ENCODE assay signal across 8 cellular contexts in the genomic region with DNA sequence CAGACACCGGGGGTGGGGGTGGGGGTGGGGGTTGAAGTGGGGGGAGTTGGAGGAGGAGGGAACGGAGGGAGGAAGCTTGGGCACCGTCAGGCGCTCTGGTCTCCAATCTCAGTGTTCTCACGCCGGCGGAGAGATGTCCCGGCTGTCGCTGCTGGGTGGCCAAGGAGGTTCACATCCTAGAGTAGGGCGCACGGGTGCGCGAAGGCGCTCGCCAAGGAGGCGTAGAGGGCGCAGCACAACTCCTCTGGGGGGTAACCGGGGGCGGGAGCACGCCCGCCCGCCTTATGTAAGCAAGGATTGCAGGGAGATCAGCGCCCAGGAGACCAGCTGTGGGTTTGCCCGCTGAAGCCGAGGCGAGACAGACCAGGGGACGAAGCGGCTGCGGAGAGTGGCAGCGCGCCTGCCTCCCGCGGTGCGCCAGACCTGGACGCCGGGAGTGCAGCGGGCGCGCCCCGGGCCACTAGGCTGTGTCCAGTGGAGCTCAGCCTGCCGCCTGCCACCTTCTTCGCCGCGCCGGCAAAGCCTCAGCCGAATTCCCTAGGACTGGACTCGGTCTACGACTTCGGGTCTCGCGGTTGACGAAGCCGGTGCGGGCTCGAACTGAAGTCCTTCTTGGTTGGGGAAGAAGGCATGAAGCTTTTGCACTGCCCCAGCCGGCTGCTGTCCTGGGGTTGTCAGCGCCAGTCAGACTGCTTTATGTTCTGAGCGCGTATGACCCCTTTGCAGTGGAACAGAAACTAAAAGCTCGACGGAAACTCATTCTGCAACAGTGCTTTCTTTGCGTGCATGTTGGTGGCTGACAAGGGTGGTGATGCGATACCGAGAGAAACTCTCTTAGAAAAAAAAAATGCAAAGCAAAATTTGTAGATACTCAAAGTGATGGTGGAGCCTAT. TPM values are rescaled to one million over a fixed set of nuclear protein-coding genes. Genes with fewer than 3 reads are reported as not detected.
DNase-seq lines count a peak whose midpoint lies in the region; ATAC-seq and TF ChIP-seq lines count a peak whose summit lies in the region.

No MANE protein-coding gene starts in this region.

- H3K4me1 ChIP-seq in mononuclear cell (ENCODE audit: insufficient read depth, low read length), result no peaks in the 10 kb centered on the region
- H3K4me1 ChIP-seq in transverse colon, result peaks cover 0 to 6% (median 2%) of the 10 kb centered on the region in 4 donors

- H3K27me3 ChIP-seq in mononuclear cell (ENCODE audit: insufficient read depth, low read length) (peaks cover 46% of the 10 kb centered on the region), transverse colon (peaks cover 45% of the 10 kb centered on the region)

- intact Hi-C loops in transverse colon (cut with DNase I; ENCODE audit: low total_unique reads), result loop anchor here (1.0 kb wide), 1 partner anchor 20 kb away; no protein-coding TSS in a partner anchor

- H3K36me3 Mint-ChIP-seq in T-helper 1 cell treated with Interleukin-12 subunit alpha and Interleukin-12 subunit beta and Interleukin-4 antibody, amounts not matched to agents 30 μg/mL and 1 μg/mL, for 36 hours (ENCODE audit: low read depth), result no peaks in the 10 kb centered on the region

- peak overlapping the region; percentile 24 for H3K27ac Mint-ChIP-seq in T-helper 1 cell treated with Interleukin-12 subunit alpha and Interleukin-12 subunit beta and Interleukin-4 antibody, amounts not matched to agents 30 μg/mL and 1 μg/mL, for 36 hours

- no peaks in the 10 kb centered on the region for H3K9me3 ChIP-seq in mononuclear cell (ENCODE audit: low read depth, low read length)
- no peaks in the 10 kb centered on the region for H3K9me3 ChIP-seq in transverse colon

- H3K4me3 ChIP-seq in AG09309 (ENCODE audit: control insufficient read depth, low read depth, low read length), result peak overlapping the region; percentile 31
- H3K4me3 ChIP-seq in epithelial cell of esophagus (ENCODE audit: low read length), result peak overlapping the region; percentile 38
- peak overlapping the region; percentile 4 for H3K4me3 ChIP-seq in mononuclear cell (ENCODE audit: low read length)
- peak overlapping the region; percentile 31 to 58 (median 44) for H3K4me3 ChIP-seq in transverse colon

- no peak for TF ChIP-seq CTCF in AG09309 (IDR thresholded peaks at IDR 0.05; ENCODE audit: control insufficient read depth, insufficient read depth, low read depth, low read length, missing control alignments)
- no peak for TF ChIP-seq CTCF in epithelial cell of esophagus (IDR thresholded peaks at IDR 0.05; ENCODE audit: insufficient read depth, low read depth, low read length, missing control alignments)
- TF ChIP-seq CTCF in transverse colon (IDR thresholded peaks at IDR 0.05), result no peak

- H3K27ac ChIP-seq in transverse colon, result peak overlapping the region; percentile 74 to 85 (median 79)

- peaks cover 70% of the 10 kb centered on the region for H3K27me3 Mint-ChIP-seq in T-helper 1 cell treated with Interleukin-12 subunit alpha and Interleukin-12 subunit beta and Interleukin-4 antibody, amounts not matched to agents 30 μg/mL and 1 μg/mL, for 36 hours (ENCODE audit: low read depth)

- TF ChIP-seq POLR2A in transverse colon (IDR thresholded peaks at IDR 0.05), result no peak

- H3K4me3 Mint-ChIP-seq in T-helper 1 cell treated with Interleukin-12 subunit alpha and Interleukin-12 subunit beta and Interleukin-4 antibody, amounts not matched to agents 30 μg/mL and 1 μg/mL, for 36 hours, result peak overlapping the region; percentile 82

- H3K9me3 Mint-ChIP-seq in T-helper 1 cell treated with Interleukin-12 subunit alpha and Interleukin-12 subunit beta and Interleukin-4 antibody, amounts not matched to agents 30 μg/mL and 1 μg/mL, for 36 hours, result no peaks in the 10 kb centered on the region

- in situ Hi-C loops in transverse colon (cut with MboI; ENCODE audit: low pct_ligation_motif_present in 1 of 4, low pct_unique_long_range_greater_than_20kb in 1 of 4, low sequenced_read_pairs in 3 of 4), result no loop called here

- H3K36me3 ChIP-seq in transverse colon, result no peaks in the 10 kb centered on the region

- no peak for TF ChIP-seq EP300 in transverse colon (IDR thresholded peaks at IDR 0.05; ENCODE audit: low read depth)

- H3K4me1 Mint-ChIP-seq in T-helper 1 cell treated with Interleukin-12 subunit alpha and Interleukin-12 subunit beta and Interleukin-4 antibody, amounts not matched to agents 30 μg/mL and 1 μg/mL, for 36 hours (ENCODE audit: low read depth), result peaks cover 14% of the 10 kb centered on the region

- WGBS in transverse colon (ENCODE audit: low coverage in 1 of 2), 2 donors, result 8 to 17% methylated on average over 5 to 62 of the region's 64 CpGs

- ATAC-seq in GM18858 (IDR thresholded peaks at IDR 0.05; ENCODE audit: unreplicated experiment) (peak; percentile 98), HG03045 (IDR thresholded peaks at IDR 0.05; ENCODE audit: unreplicated experiment) (peak; percentile 91)

- no peak for DNase-seq in AG09309 (ENCODE audit: low read depth)
- DNase-seq in epithelial cell of esophagus (ENCODE audit: low read depth), result peak; percentile 35
- DNase-seq in transverse colon, result peak; percentile 25
- no peak for DNase-seq in HuH-7 (ENCODE audit: low spot score)

RNA-seq across cellular contexts. Expression of a gene that starts 0.7 kb away (rescaled TPM):
- total RNA-seq in mononuclear cell, result not detected
- 1 to 10 TPM; 4.5 to 6.8 (median 4.8) TPM for total RNA-seq in transverse colon

Comparison
In these comparisons a context has a peak if more than half of its experiments do, and no peak if none do; other contexts are left out.
1. DNase-seq: peak in epithelial cell of esophagus (single experiment) and transverse colon (single experiment); none in AG09309 (single experiment) and HuH-7 (single experiment).
2. Peak in every context shown above with its lines, with median percentiles within 50 percentile points of each other: H3K4me3 ChIP-seq.